ENCODE assay signal across 1 cellular context in genomic region chr17:19945009-19945650, GRCh38.
TF ChIP-seq lines count a peak whose summit lies in the region.

No MANE protein-coding gene starts in this region.

TF ChIP-seq in GM12878, 131 proteins besides CTCF, POLR2A, EP300 and RAD21:
- TF ChIP-seq RBBP5 (conservative IDR thresholded peaks at IDR 0.05) (no peak), ATF7 (IDR thresholded peaks at IDR 0.05; ENCODE audit: low read depth) (0 out of 2 replicates have a peak, but pooled peaks have one; percentile 40)
TF ChIP-seq in GM12878: peak in this region for 1.
